ENCODE assay signal across 9 cellular contexts in the genomic region with DNA sequence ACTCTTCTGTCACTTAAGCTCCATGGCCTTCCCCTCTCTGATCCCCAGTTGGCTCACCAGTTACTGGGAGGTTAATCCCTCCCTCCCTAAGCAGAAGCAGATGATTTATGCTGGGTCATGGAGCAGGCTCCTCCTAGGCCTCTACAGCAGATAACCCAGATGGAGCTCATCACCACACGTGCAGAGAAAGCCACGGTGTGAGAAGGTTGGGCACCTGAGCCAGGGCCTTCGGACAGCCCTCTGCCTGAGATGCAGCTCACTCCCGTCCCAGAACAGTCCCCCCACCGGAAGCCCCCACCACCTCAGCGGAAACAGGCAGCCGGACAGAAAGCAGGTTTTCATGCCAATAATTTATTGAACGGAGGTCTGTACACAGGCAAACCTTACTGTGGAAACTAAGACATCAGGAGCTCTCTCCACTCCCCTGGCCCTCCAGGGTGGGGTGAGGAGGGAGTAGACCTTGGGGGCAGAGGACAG. TPM values are rescaled to one million over a fixed set of nuclear protein-coding genes. Genes with fewer than 3 reads are reported as not detected.
DNase-seq lines count a peak whose midpoint lies in the region; ATAC-seq, FAIRE-seq and TF ChIP-seq lines count a peak whose summit lies in the region.
"Had no signal": no experiment of that assay in that cellular context is flagged by ENCODE, and none has a peak within 500 bp of the region (broad histone marks: within the 10 kb centered on the region; RNA-seq: fewer than 3 reads in every experiment).

No MANE protein-coding gene starts in this region.

- peaks cover 7 to 42% (median 21%) of the 10 kb centered on the region in 4 donors for H3K4me1 Mint-ChIP-seq in naive thymus-derived CD8-positive, alpha-beta T cell

- in situ Hi-C loops in GM13977 (cut with MboI; ENCODE audit: low pct_unique_long_range_greater_than_20kb, low sequenced_read_pairs, unreplicated experiment) = no loop called here

- H3K27me3 ChIP-seq in WERI-Rb-1 (ENCODE audit: insufficient read depth, low read depth, severe bottlenecking) = no peaks in the 10 kb centered on the region

- H3K9me3 ChIP-seq in WERI-Rb-1 (ENCODE audit: severe bottlenecking) = no peaks in the 10 kb centered on the region
- H3K9me3 ChIP-seq in mesodermal cell (ENCODE audit: control insufficient read depth, low read length) = no peaks in the 10 kb centered on the region

- H3K4me3 Mint-ChIP-seq in naive thymus-derived CD8-positive, alpha-beta T cell = no peak overlapping the region
- H3K4me3 Mint-ChIP-seq: activated CD8-positive, alpha-beta memory T cell treated with anti-CD3 and anti-CD28 coated beads, Interleukin-2, amount 10 ng/mL, durations not matched to agents 7 days and 5 days had no signal

- H3K36me3 Mint-ChIP-seq in naive thymus-derived CD8-positive, alpha-beta T cell = peaks cover 0 to 86% (median 5%) of the 10 kb centered on the region in 3 donors

- no peaks in the 10 kb centered on the region for H3K9me3 Mint-ChIP-seq in naive thymus-derived CD8-positive, alpha-beta T cell

- whole genome bisulfite sequencing in mesodermal cell (ENCODE audit: insufficient coverage in 2 of 2), 2 experiments = 94 to 100% methylated on average over 3 to 7 of the region's 8 CpGs

- H3K27me3 Mint-ChIP-seq in naive thymus-derived CD8-positive, alpha-beta T cell = no peaks in the 10 kb centered on the region
- H3K27me3 Mint-ChIP-seq: activated CD8-positive, alpha-beta memory T cell treated with anti-CD3 and anti-CD28 coated beads, Interleukin-2, amount 10 ng/mL, durations not matched to agents 7 days and 5 days had no signal

- TF ChIP-seq CTCF in WERI-Rb-1 (IDR thresholded peaks at IDR 0.05; ENCODE audit: low read depth, low read length) = no peak
- no peak for TF ChIP-seq CTCF in GM13977 (IDR thresholded peaks at IDR 0.05; ENCODE audit: extremely low read depth, insufficient read depth, missing control alignments)

- no peak for FAIRE-seq in GM12892 (lab: Jason Lieb, UNC)
- FAIRE-seq: GM12891, H1 had no signal

- peaks cover 72% of the 10 kb centered on the region for H3K36me3 ChIP-seq in WERI-Rb-1
- H3K36me3 ChIP-seq in mesodermal cell (ENCODE audit: control insufficient read depth, insufficient read depth, low read length) = peaks cover 97% of the 10 kb centered on the region

- DNase-seq in GM12892 (ENCODE audit: insufficient read length) = no peak
- DNase-seq in WERI-Rb-1 = peak; percentile 91
- no peak for DNase-seq in GM13977 (ENCODE audit: low spot score)
- no peak for DNase-seq in naive thymus-derived CD8-positive, alpha-beta T cell
- DNase-seq: activated CD8-positive, alpha-beta memory T cell treated with anti-CD3 and anti-CD28 coated beads, Interleukin-2, amount 10 ng/mL, durations not matched to agents 7 days and 5 days had no signal

- peak; percentile 21; the same call in 1 of the 2 replicates for TF ChIP-seq POLR2A in GM12892 (IDR thresholded peaks at IDR 0.05; ENCODE audit: low read depth, low read length)

- H3K4me3 ChIP-seq in WERI-Rb-1 (ENCODE audit: low read depth, low read length) = peak overlapping the region; percentile 7; the same call in 1 of the 2 replicates
- no peak overlapping the region for H3K4me3 ChIP-seq in mesodermal cell (ENCODE audit: extremely low read depth, insufficient read depth, low read length, poor library complexity, severe bottlenecking)

- peaks cover 5% of the 10 kb centered on the region for H3K4me1 ChIP-seq in mesodermal cell (ENCODE audit: control insufficient read depth, insufficient read depth, low read length, poor library complexity, severe bottlenecking)

- H3K27ac ChIP-seq in WERI-Rb-1 (peak overlapping the region; percentile 84), mesodermal cell (ENCODE audit: low read depth, low read length, severe bottlenecking) (peak overlapping the region; percentile 12)

- ATAC-seq in GM21737 (IDR thresholded peaks at IDR 0.05; ENCODE audit: unreplicated experiment) = no peak
- no peak for ATAC-seq in naive thymus-derived CD8-positive, alpha-beta T cell
- ATAC-seq: activated CD8-positive, alpha-beta memory T cell treated with anti-CD3 and anti-CD28 coated beads, Interleukin-2, amount 10 ng/mL, durations not matched to agents 7 days and 5 days had no signal

- POLR2A ChIA-PET in naive thymus-derived CD8-positive, alpha-beta T cell (lab: Charles Lee) = interaction anchor here (1.2 kb wide), 1 partner anchor 11 kb away, joined by 3 read pairs; no protein-coding TSS in a partner anchor

- H3K27ac Mint-ChIP-seq in naive thymus-derived CD8-positive, alpha-beta T cell = peak overlapping the region in 4 of 10 donors; percentile 28 to 68 (median 65)
- H3K27ac Mint-ChIP-seq: activated CD8-positive, alpha-beta memory T cell treated with anti-CD3 and anti-CD28 coated beads, Interleukin-2, amount 10 ng/mL, durations not matched to agents 7 days and 5 days had no signal

RNA-seq across cellular contexts. Expression of gene ZNF526, which starts 9.8 kb away (rescaled TPM):
- polyA plus RNA-seq in GM12892 (2012; ENCODE audit: missing spikeins) = 3.5 TPM
- 9.7 TPM for polyA plus RNA-seq in mesodermal cell (2013, experiment 1 of 2)
- 7.4 TPM for polyA plus RNA-seq in mesodermal cell (2013, experiment 2 of 2)
- total RNA-seq in naive thymus-derived CD8-positive, alpha-beta T cell = 10 to 100 TPM; 16.6 to 20.1 TPM
- polyA plus RNA-seq in naive thymus-derived CD8-positive, alpha-beta T cell = 1 to 10 TPM; 3.9 to 8.1 (median 4.5) TPM

RNA-seq across cellular contexts. Expression of gene DEDD2, which starts 12.4 kb away (rescaled TPM):
- polyA plus RNA-seq in GM12892 (2012; ENCODE audit: missing spikeins) = 11.7 TPM
- polyA plus RNA-seq in mesodermal cell (2013, experiment 1 of 2) = 24.9 TPM
- 19.5 TPM for polyA plus RNA-seq in mesodermal cell (2013, experiment 2 of 2)
- 10 to 100 TPM; 56.5 to 58.7 TPM for total RNA-seq in naive thymus-derived CD8-positive, alpha-beta T cell
- 100 to 1,000 TPM; 117 to 149 (median 133) TPM for polyA plus RNA-seq in naive thymus-derived CD8-positive, alpha-beta T cell

RNA-seq across cellular contexts. Expression of gene GSK3A, which starts 12.5 kb away (rescaled TPM):
- 21.9 TPM for polyA plus RNA-seq in GM12892 (2012; ENCODE audit: missing spikeins)
- polyA plus RNA-seq in mesodermal cell (2013, experiment 1 of 2) = 61.9 TPM
- 56.5 TPM for polyA plus RNA-seq in mesodermal cell (2013, experiment 2 of 2)
- 10 to 100 TPM; 27.1 to 28.1 TPM for total RNA-seq in naive thymus-derived CD8-positive, alpha-beta T cell
- polyA plus RNA-seq in naive thymus-derived CD8-positive, alpha-beta T cell = 10 to 100 TPM in 2 of 3 donors, 1 to 10 TPM in 1; 9.9 to 19.3 (median 12.8) TPM

RNA-seq across cellular contexts. Expression of gene ERF, which starts 25.0 kb away (rescaled TPM):
- polyA plus RNA-seq in GM12892 (2012; ENCODE audit: missing spikeins) = 10.6 TPM
- 89.7 TPM for polyA plus RNA-seq in mesodermal cell (2013, experiment 1 of 2)
- polyA plus RNA-seq in mesodermal cell (2013, experiment 2 of 2) = 85.3 TPM
- 10 to 100 TPM; 41.0 to 47.3 TPM for total RNA-seq in naive thymus-derived CD8-positive, alpha-beta T cell
- 1 to 10 TPM; 2.8 to 6.2 (median 4.6) TPM for polyA plus RNA-seq in naive thymus-derived CD8-positive, alpha-beta T cell

RNA-seq across cellular contexts. Expression of gene CIC, which starts 39.2 kb away (rescaled TPM):
- 6.1 TPM for polyA plus RNA-seq in GM12892 (2012; ENCODE audit: missing spikeins)
- polyA plus RNA-seq in mesodermal cell (2013, experiment 1 of 2) = 42.9 TPM
- polyA plus RNA-seq in mesodermal cell (2013, experiment 2 of 2) = 37.1 TPM
- total RNA-seq in naive thymus-derived CD8-positive, alpha-beta T cell = 10 to 100 TPM; 84.7 to 87.4 TPM
- polyA plus RNA-seq in naive thymus-derived CD8-positive, alpha-beta T cell = 1 to 10 TPM in 2 of 3 donors, under 1 TPM in 1; 0.43 to 1.8 (median 1.3) TPM
